Comparison of ENCODE assay signal across 1 cellular context in genomic region chr11:20387262-20388095, GRCh38.
TF ChIP-seq lines count a peak whose summit lies in the region.

TSS of gene PRMT3 (plus strand) at chr11:20387716. CDS start at chr11:20387747, 31 bp downstream.

TF ChIP-seq in HepG2, 621 proteins besides CTCF, POLR2A, EP300 and RAD21 (continued from another document and continues in another):
- TF ChIP-seq SIX4 (CRISPR knock-in tag; IDR thresholded peaks at IDR 0.05) (no peak), EHMT2 (IDR thresholded peaks at IDR 0.05; ENCODE audit: borderline replicate concordance, low read depth, low read length) (peak; percentile 30; the same call in 1 of the 2 replicates), HCFC1 (IDR thresholded peaks at IDR 0.05; ENCODE audit: low read depth, low read length) (no peak; the same call in 1 of the 2 replicates), ZSCAN21 (CRISPR knock-in tag; IDR thresholded peaks at IDR 0.05; ENCODE audit: borderline replicate concordance) (peak; percentile 41; the same call in 1 of the 2 replicates), ZNF550 (CRISPR knock-in tag; IDR thresholded peaks at IDR 0.05; ENCODE audit: borderline replicate concordance) (peak; percentile 75; the same call in 1 of the 2 replicates), ZBTB14 (CRISPR knock-in tag; IDR thresholded peaks at IDR 0.05) (peak; percentile 99), LCORL (IDR thresholded peaks at IDR 0.05) (no peak), LCORL (CRISPR knock-in tag; IDR thresholded peaks at IDR 0.05) (peak; percentile 91), ATM (IDR thresholded peaks at IDR 0.05; ENCODE audit: borderline replicate concordance) (no peak), ZNF138 (CRISPR knock-in tag; IDR thresholded peaks at IDR 0.05; ENCODE audit: low read depth) (0 out of 2 replicates have a peak, but pooled peaks have one; percentile 81), FOSL1 (CRISPR knock-in tag; IDR thresholded peaks at IDR 0.05; ENCODE audit: borderline replicate concordance) (peak; percentile 47; the same call in 1 of the 2 replicates), HIC2 (CRISPR knock-in tag; IDR thresholded peaks at IDR 0.05; ENCODE audit: low read depth) (no peak), KLF16 (CRISPR knock-in tag; IDR thresholded peaks at IDR 0.05) (peak in 1 of 2 experiments; percentile 64; a peak in 1 of 4 replicates), TBL1XR1 (IDR thresholded peaks at IDR 0.05; ENCODE audit: borderline replicate concordance, low read length, partially characterized antibody) (no peak), SOX5 (CRISPR knock-in tag; IDR thresholded peaks at IDR 0.05; ENCODE audit: borderline replicate concordance) (peak; percentile 19; the same call in 1 of the 2 replicates), MNT (IDR thresholded peaks at IDR 0.05) (peak; percentile 68), ZNF619 (CRISPR knock-in tag; IDR thresholded peaks at IDR 0.05) (peak; percentile 30; the same call in 1 of the 2 replicates), ZSCAN12 (CRISPR knock-in tag; IDR thresholded peaks at IDR 0.05) (peak; percentile 96; the same call in 1 of the 2 replicates), ZNF24 (IDR thresholded peaks at IDR 0.05) (0 out of 2 replicates have a peak, but pooled peaks have one; percentile 55), ZNF639 (CRISPR knock-in tag; conservative IDR thresholded peaks at IDR 0.05) (peak; percentile 76), CBFB (CRISPR knock-in tag; IDR thresholded peaks at IDR 0.05) (peak; percentile 27; the same call in 1 of the 2 replicates), NFAT5 (CRISPR knock-in tag; IDR thresholded peaks at IDR 0.05) (peak; percentile 93; the same call in 1 of the 2 replicates), BATF2 (CRISPR knock-in tag; IDR thresholded peaks at IDR 0.05) (no peak), MAZ (IDR thresholded peaks at IDR 0.05; ENCODE audit: borderline replicate concordance, low read depth, low read length) (peak; percentile 90), MAZ (CRISPR knock-in tag; IDR thresholded peaks at IDR 0.05; ENCODE audit: low read depth) (0 out of 2 replicates have a peak, but pooled peaks have one; percentile 78), U2AF1 (optimal IDR thresholded peaks at IDR 0.05; ENCODE audit: low read depth, low read length) (no peak), DBP (CRISPR knock-in tag; IDR thresholded peaks at IDR 0.05; ENCODE audit: not compliant biosample characterization) (peak; percentile 30), ZNF543 (CRISPR knock-in tag; IDR thresholded peaks at IDR 0.05) (peak; percentile 87), ZFY (CRISPR knock-in tag; IDR thresholded peaks at IDR 0.05) (peak; percentile 94), ZNF350 (CRISPR knock-in tag; IDR thresholded peaks at IDR 0.05; ENCODE audit: borderline replicate concordance, low read depth) (peak; percentile 43; the same call in 1 of the 2 replicates), ZSCAN25 (CRISPR knock-in tag; IDR thresholded peaks at IDR 0.05) (peak; percentile 43; the same call in 1 of the 2 replicates), GTF3A (CRISPR knock-in tag; conservative IDR thresholded peaks at IDR 0.05) (peak; percentile 95), SALL1 (CRISPR knock-in tag; IDR thresholded peaks at IDR 0.05) (peak; percentile 86), KDM3A (CRISPR knock-in tag; IDR thresholded peaks at IDR 0.05; ENCODE audit: low read depth) (0 out of 2 replicates have a peak, but pooled peaks have one; percentile 10), ZNF577 (CRISPR knock-in tag; IDR thresholded peaks at IDR 0.05; ENCODE audit: borderline replicate concordance, low read depth) (no peak), ZNF510 (CRISPR knock-in tag; IDR thresholded peaks at IDR 0.05; ENCODE audit: low read depth) (peak; percentile 89; the same call in 1 of the 2 replicates), PPARG (CRISPR knock-in tag; conservative IDR thresholded peaks at IDR 0.05) (no peak), MED1 (CRISPR knock-in tag; IDR thresholded peaks at IDR 0.05) (peak; percentile 82), FOSL2 (CRISPR knock-in tag; IDR thresholded peaks at IDR 0.05) (peak; percentile 51), ZNF12 (CRISPR knock-in tag; IDR thresholded peaks at IDR 0.05) (0 out of 2 replicates have a peak, but pooled peaks have one; percentile 12), THAP7 (CRISPR knock-in tag; IDR thresholded peaks at IDR 0.05) (no peak), ZNF10 (CRISPR knock-in tag; IDR thresholded peaks at IDR 0.05; ENCODE audit: borderline replicate concordance, low read depth) (no peak), JUND (CRISPR knock-in tag; IDR thresholded peaks at IDR 0.05) (no peak; the same call in 1 of the 2 replicates), ARID3A (IDR thresholded peaks at IDR 0.05; ENCODE audit: low read depth, low read length) (no peak), ZNF615 (CRISPR knock-in tag; IDR thresholded peaks at IDR 0.05; ENCODE audit: borderline replicate concordance) (no peak), ZNF777 (CRISPR knock-in tag; IDR thresholded peaks at IDR 0.05) (peak; percentile 71), TBX2 (CRISPR knock-in tag; IDR thresholded peaks at IDR 0.05; ENCODE audit: borderline replicate concordance) (peak; percentile 86), MIER3 (CRISPR knock-in tag; IDR thresholded peaks at IDR 0.05; ENCODE audit: borderline replicate concordance) (peak; percentile 49; the same call in 1 of the 2 replicates), SMC3 (IDR thresholded peaks at IDR 0.05; ENCODE audit: low read length) (0 out of 2 replicates have a peak, but pooled peaks have one; percentile 24), ZNF44 (CRISPR knock-in tag; IDR thresholded peaks at IDR 0.05) (peak; percentile 42), IRX3 (CRISPR knock-in tag; IDR thresholded peaks at IDR 0.05; ENCODE audit: borderline replicate concordance, low read depth) (0 out of 2 replicates have a peak, but pooled peaks have one; percentile 19)
